26 cellular contexts compared by ENCODE assay signal in genomic region chr7:156069897-156070296, GRCh38.
"Had no signal": no experiment of that assay in that cellular context is flagged by ENCODE, and none has a peak within 500 bp of the region (broad histone marks: within the 10 kb centered on the region; RNA-seq: fewer than 3 reads in every experiment).

No MANE protein-coding gene starts in this region.

- H3K27me3 ChIP-seq: testis, thyroid gland, tibial artery, tibial nerve, transverse colon, upper lobe of left lung, uterus, vagina had no signal

- H3K27ac ChIP-seq: stomach, suprapubic skin, testis, thoracic aorta, thyroid gland, tibial artery, tibial nerve, transverse colon, upper lobe of left lung, uterus, vagina had no signal

- H3K4me3 ChIP-seq: stomach, suprapubic skin, testis, thoracic aorta, thyroid gland, tibial artery, tibial nerve, transverse colon, upper lobe of left lung, uterus, vagina had no signal

- H3K36me3 ChIP-seq: stomach, suprapubic skin, thoracic aorta, thyroid gland, tibial artery, tibial nerve, transverse colon, upper lobe of left lung, uterus, vagina had no signal

- DNase-seq: stimulated activated CD4-positive, alpha-beta T cell treated with anti-CD3 and anti-CD28 coated beads, Interleukin-2, amount 100 ng/mL, for 48 hours; stimulated activated CD4-positive, alpha-beta T cell treated with anti-CD3 and anti-CD28 coated beads, Interleukin-4, amount 100 ng/mL, for 1 hour; stimulated activated CD4-positive, alpha-beta T cell treated with anti-CD3 and anti-CD28 coated beads, Interleukin-4, amount 100 ng/mL, for 24 hours; stimulated activated CD4-positive, alpha-beta T cell treated with anti-CD3 and anti-CD28 coated beads, Interleukin-4, amount 100 ng/mL, for 4 hours; stimulated activated CD8-positive, alpha-beta memory T cell treated with anti-CD3 and anti-CD28 coated beads, Interleukin-4, amount 100 ng/mL, for 48 hours; stimulated activated naive B cell treated with anti-CD40 and anti-IgM and Interleukin-4, amounts not matched to agents 10 μg/mL and 1 μg/mL and 100 μg/mL, for 72 hours; stimulated activated naive CD4-positive, alpha-beta T cell; stimulated activated naive CD4-positive, alpha-beta T cell treated with Interleukin-2 at 50 U/mL for 16 hours; stimulated activated naive CD8-positive, alpha-beta T cell treated with anti-CD3 and anti-CD28 coated beads, Interleukin-15, amount 100 ng/mL, for 72 hours; stimulated activated naive CD8-positive, alpha-beta T cell treated with anti-CD3 and anti-CD28 coated beads, Interleukin-15, Interleukin-2, amounts not matched to agents 100 U/mL and 50 U/mL, for 24 hours; stomach; substantia nigra; thyroid gland; transverse colon; trophoblast cell; upper lobe of left lung; uterus had no signal

- H3K9me3 ChIP-seq: stomach, suprapubic skin, testis, thoracic aorta, thyroid gland, tibial artery, tibial nerve, transverse colon, upper lobe of left lung, uterus, vagina had no signal

- H3K4me1 ChIP-seq: suprapubic skin, testis, thyroid gland, tibial artery, tibial nerve, uterus, vagina had no signal

- FAIRE-seq: urothelium cell line had no signal

- ATAC-seq: stimulated activated effector memory CD8-positive, alpha-beta T cell treated with anti-CD3 and anti-CD28 coated beads, Interleukin-12 subunit alpha, Interleukin-12 subunit beta, amount 100 ng/mL, for 72 hours; stimulated activated memory B cell treated with anti-CD40 and anti-IgM and Interleukin-4, amounts not matched to agents 10 μg/mL and 1 μg/mL and 100 μg/mL, for 72 hours; stimulated activated naive B cell treated with anti-CD40 and anti-IgM and Interleukin-4, amounts not matched to agents 10 μg/mL and 1 μg/mL and 100 μg/mL, for 72 hours; stimulated activated naive CD8-positive, alpha-beta T cell treated with anti-CD3 and anti-CD28 coated beads, Interleukin-15, amount 100 ng/mL, for 72 hours; stimulated activated naive CD8-positive, alpha-beta T cell treated with anti-CD3 and anti-CD28 coated beads, Interleukin-15, Interleukin-2, amounts not matched to agents 100 U/mL and 50 U/mL, for 24 hours had no signal
